Comparison of ENCODE assay signal across 21 cellular contexts in the genomic region with DNA sequence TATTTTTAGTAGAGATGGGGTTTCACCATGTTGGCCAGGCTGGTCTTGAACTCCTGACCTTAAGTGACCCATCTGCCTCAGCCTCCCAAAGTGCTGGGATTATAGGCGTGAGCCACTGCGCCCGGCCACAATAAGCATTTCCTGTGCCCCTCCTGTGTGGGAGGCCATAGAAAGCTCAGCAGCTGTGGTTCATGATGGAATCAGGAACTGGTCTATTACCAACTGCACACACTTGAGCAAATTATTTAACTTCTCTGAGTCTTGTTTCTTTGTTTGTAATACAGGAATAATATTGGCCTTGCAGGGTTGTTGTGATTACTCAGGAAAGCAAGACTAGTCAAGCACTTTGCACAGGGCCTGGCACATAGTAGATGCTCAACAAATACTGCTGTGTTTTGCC. TPM values are rescaled to one million over a fixed set of nuclear protein-coding genes. Genes with fewer than 3 reads are reported as not detected.
"Had no signal": no experiment of that assay in that cellular context is flagged by ENCODE, and none has a peak within 500 bp of the region (broad histone marks: within the 10 kb centered on the region; RNA-seq: fewer than 3 reads in every experiment).

No MANE protein-coding gene starts in this region.

- H3K36me3 Mint-ChIP-seq: activated CD8-positive, alpha-beta memory T cell treated with anti-CD3 and anti-CD28 coated beads, Interleukin-2, amount 10 ng/mL, durations not matched to agents 7 days and 5 days; activated naive CD8-positive, alpha-beta T cell had no signal

- H3K36me3 ChIP-seq: lower lobe of right lung, tibial nerve, uterus had no signal

- H3K27me3 ChIP-seq: uterus had no signal

- H3K4me1 ChIP-seq: lower lobe of right lung had no signal

- H3K4me1 Mint-ChIP-seq: nephron had no signal

- H3K4me3 Mint-ChIP-seq: activated B cell treated with CpG ODN at 0.5 μM for 24 hours; activated CD4-positive, alpha-beta memory T cell treated with anti-CD3 and anti-CD28 coated beads, Interleukin-2, amount 10 ng/mL, durations not matched to agents 7 days and 5 days; activated CD8-positive, alpha-beta memory T cell treated with anti-CD3 and anti-CD28 coated beads, Interleukin-2, amount 10 ng/mL, durations not matched to agents 7 days and 5 days; activated naive CD8-positive, alpha-beta T cell; nephron had no signal

- H3K9me3 ChIP-seq: lower lobe of right lung, tibial nerve, uterus had no signal

- DNase-seq: activated B cell treated with CpG ODN at 0.5 μM for 24 hours; activated CD4-positive, alpha-beta memory T cell treated with anti-CD3 and anti-CD28 coated beads, Interleukin-2, amount 10 ng/mL, durations not matched to agents 7 days and 5 days; activated CD4-positive, alpha-beta T cell treated with anti-CD3 and anti-CD28 coated beads for 48 hours; activated CD8-positive, alpha-beta memory T cell treated with anti-CD3 and anti-CD28 coated beads, Interleukin-2, amount 10 ng/mL, durations not matched to agents 7 days and 5 days; cerebellar nuclear complex; cortex of kidney; hypothalamus; islet precursor cell; lower lobe of right lung; nucleus accumbens; posterior cingulate gyrus; stimulated activated CD8-positive, alpha-beta memory T cell treated with anti-CD3 and anti-CD28 coated beads, Interleukin-4, amount 100 ng/mL, for 48 hours; stimulated activated naive CD8-positive, alpha-beta T cell treated with anti-CD3 and anti-CD28 coated beads, Interleukin-15, Interleukin-2, amounts not matched to agents 100 U/mL and 50 U/mL, for 24 hours; uterus had no signal

- H3K27ac Mint-ChIP-seq: activated B cell treated with CpG ODN at 0.5 μM for 24 hours; activated CD4-positive, alpha-beta memory T cell treated with anti-CD3 and anti-CD28 coated beads, Interleukin-2, amount 10 ng/mL, durations not matched to agents 7 days and 5 days; activated CD8-positive, alpha-beta memory T cell treated with anti-CD3 and anti-CD28 coated beads, Interleukin-2, amount 10 ng/mL, durations not matched to agents 7 days and 5 days; activated naive CD8-positive, alpha-beta T cell; nephron had no signal

- H3K9me3 Mint-ChIP-seq: activated B cell treated with CpG ODN at 0.5 μM for 24 hours; activated CD4-positive, alpha-beta memory T cell treated with anti-CD3 and anti-CD28 coated beads, Interleukin-2, amount 10 ng/mL, durations not matched to agents 7 days and 5 days; nephron had no signal

- H3K27ac ChIP-seq: lower lobe of right lung, tibial nerve, uterus had no signal

- H3K4me3 ChIP-seq: lower lobe of right lung, tibial nerve, uterus had no signal

RNA-seq across cellular contexts. Expression of gene RHBG, which starts 15.0 kb away (rescaled TPM):
- total RNA-seq: activated B cell treated with CpG ODN at 0.5 μM for 24 hours; activated CD4-positive, alpha-beta memory T cell treated with anti-CD3 and anti-CD28 coated beads, Interleukin-2, amount 10 ng/mL, durations not matched to agents 7 days and 5 days; activated CD8-positive, alpha-beta memory T cell treated with anti-CD3 and anti-CD28 coated beads, Interleukin-2, amount 10 ng/mL, durations not matched to agents 7 days and 5 days; frontal cortex; lower lobe of right lung; mesenteric fat pad; tibial nerve had no signal

RNA-seq across cellular contexts. Expression of gene TSACC, which starts 45.7 kb away (rescaled TPM):
- total RNA-seq: activated CD8-positive, alpha-beta memory T cell treated with anti-CD3 and anti-CD28 coated beads, Interleukin-2, amount 10 ng/mL, durations not matched to agents 7 days and 5 days; bronchial epithelial cell; frontal cortex; lower lobe of right lung; renal cortical epithelial cell; tibial nerve; uterus had no signal
